29 cellular contexts compared by ENCODE assay signal in the genomic region with DNA sequence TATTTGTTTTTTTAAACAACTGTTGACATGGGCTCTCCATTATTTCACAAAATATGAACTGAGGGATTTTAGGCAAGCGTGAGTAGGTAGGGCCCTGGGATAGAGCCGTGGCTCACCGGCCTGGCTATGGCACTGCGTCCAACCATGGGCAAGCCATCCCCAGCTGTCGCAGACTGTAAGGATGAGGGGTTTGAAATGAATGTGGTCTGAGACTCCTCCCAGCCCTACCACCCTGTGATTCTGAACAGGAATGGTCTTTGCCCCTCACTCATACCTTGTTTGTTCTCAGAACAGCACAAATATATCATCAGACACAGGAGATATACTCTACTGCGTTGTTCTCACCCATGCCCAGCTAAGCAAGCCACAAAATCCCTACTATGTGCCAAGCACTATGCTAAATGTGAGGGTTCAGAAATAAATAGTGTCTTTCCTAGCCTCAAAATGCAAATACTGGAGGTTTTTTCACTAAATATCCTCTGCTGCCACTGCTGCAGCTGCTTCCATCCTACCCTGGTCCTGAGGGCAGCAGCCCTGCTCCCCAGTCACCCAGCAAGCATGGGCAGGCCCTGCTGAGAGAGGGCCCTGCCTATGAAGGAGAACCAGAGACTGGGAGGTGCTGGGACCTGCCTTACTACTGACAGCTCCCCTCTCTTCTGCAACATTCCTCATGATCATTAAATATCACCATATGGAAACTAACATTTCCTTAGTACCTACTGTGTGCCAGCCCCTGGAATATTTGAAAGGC.
"Had no signal": no experiment of that assay in that cellular context is flagged by ENCODE, and none has a peak within 500 bp of the region (broad histone marks: within the 10 kb centered on the region; RNA-seq: fewer than 3 reads in every experiment).

No MANE protein-coding gene starts in this region.

- ATAC-seq: gastrocnemius medialis, pancreas, SK-N-SH treated with all-trans-retinoic acid at 6 μM for 48 hours, T-helper 17 cell had no signal

- H3K4me2 ChIP-seq: smooth muscle cell had no signal

- H3K4me1 ChIP-seq: prostate gland, testis had no signal

- H3K9me3 Mint-ChIP-seq: activated CD4-positive, alpha-beta memory T cell treated with anti-CD3 and anti-CD28 coated beads for 36 hours; activated CD4-positive, alpha-beta T cell treated with anti-CD3 and anti-CD28 coated beads, Interleukin-2, amount 10 ng/mL, durations not matched to agents 24 days and 14 days; activated naive CD4-positive, alpha-beta T cell treated with anti-CD3 and anti-CD28 coated beads, Interleukin-2, amount 10 ng/mL, durations not matched to agents 7 days and 5 days; mesothelial cell of epicardium; naive B cell; nephron progenitor cell had no signal

- H3K27ac Mint-ChIP-seq: activated CD4-positive, alpha-beta memory T cell treated with anti-CD3 and anti-CD28 coated beads for 36 hours; activated CD4-positive, alpha-beta T cell treated with anti-CD3 and anti-CD28 coated beads, Interleukin-2, amount 10 ng/mL, durations not matched to agents 24 days and 14 days; activated naive CD4-positive, alpha-beta T cell treated with anti-CD3 and anti-CD28 coated beads, Interleukin-2, amount 10 ng/mL, durations not matched to agents 7 days and 5 days; mesothelial cell of epicardium; nephron progenitor cell; T-helper 17 cell had no signal

- H3K27me3 Mint-ChIP-seq: activated CD4-positive, alpha-beta memory T cell treated with anti-CD3 and anti-CD28 coated beads for 36 hours; activated CD4-positive, alpha-beta T cell treated with anti-CD3 and anti-CD28 coated beads, Interleukin-2, amount 10 ng/mL, durations not matched to agents 24 days and 14 days; activated naive CD4-positive, alpha-beta T cell treated with anti-CD3 and anti-CD28 coated beads, Interleukin-2, amount 10 ng/mL, durations not matched to agents 7 days and 5 days; T-helper 17 cell had no signal

- H3K4me3 ChIP-seq: gastrocnemius medialis, left ventricle myocardium inferior, pancreas, prostate gland, smooth muscle cell, testis, transverse colon had no signal

- H3K27me3 ChIP-seq: gastrocnemius medialis, pancreas, testis, transverse colon had no signal

- H3K27ac ChIP-seq: epithelial cell of prostate, gastrocnemius medialis, left ventricle myocardium inferior, pancreas, prostate gland, testis, transverse colon had no signal

- H3K36me3 Mint-ChIP-seq: activated CD4-positive, alpha-beta memory T cell treated with anti-CD3 and anti-CD28 coated beads for 36 hours; activated naive CD4-positive, alpha-beta T cell treated with anti-CD3 and anti-CD28 coated beads, Interleukin-2, amount 10 ng/mL, durations not matched to agents 7 days and 5 days; mesothelial cell of epicardium; naive B cell had no signal

- H3K36me3 ChIP-seq: gastrocnemius medialis, left ventricle myocardium inferior, pancreas, prostate gland, transverse colon had no signal

- H3K4me3 Mint-ChIP-seq: activated CD4-positive, alpha-beta memory T cell treated with anti-CD3 and anti-CD28 coated beads for 36 hours; activated CD4-positive, alpha-beta T cell treated with anti-CD3 and anti-CD28 coated beads, Interleukin-2, amount 10 ng/mL, durations not matched to agents 24 days and 14 days; activated naive CD4-positive, alpha-beta T cell treated with anti-CD3 and anti-CD28 coated beads, Interleukin-2, amount 10 ng/mL, durations not matched to agents 7 days and 5 days; mesothelial cell of epicardium; nephron progenitor cell; T-helper 17 cell had no signal

- DNase-seq: activated CD4-positive, alpha-beta memory T cell treated with anti-CD3 and anti-CD28 coated beads for 36 hours; activated CD4-positive, alpha-beta T cell treated with anti-CD3 and anti-CD28 coated beads, Interleukin-2, amount 10 ng/mL, durations not matched to agents 24 days and 14 days; activated naive CD4-positive, alpha-beta T cell treated with anti-CD3 and anti-CD28 coated beads, Interleukin-2, amount 10 ng/mL, durations not matched to agents 7 days and 5 days; activated T-cell treated with anti-CD3 and anti-CD28 coated beads, Interleukin-2, amount 50 U/mL, for 48 hours; amniotic stem cell; dermis blood vessel endothelial cell; effector CD4-positive, alpha-beta T cell; gastrocnemius medialis; glutamatergic neuron; left ventricle myocardium inferior; naive B cell; nephron progenitor cell; pancreas; stimulated activated CD4-positive, alpha-beta T cell treated with anti-CD3 and anti-CD28 coated beads, Interleukin-1b, Interleukin-23, amount 100 ng/mL, for 48 hours; stimulated activated CD4-positive, alpha-beta T cell treated with anti-CD3 and anti-CD28 coated beads, Interleukin-4, amount 100 ng/mL, for 4 hours; stimulated activated CD8-positive, alpha-beta memory T cell treated with anti-CD3 and anti-CD28 coated beads, Interleukin-4, amount 100 ng/mL, for 48 hours; stimulated activated naive CD4-positive, alpha-beta T cell; T-helper 17 cell; T1000; testis; transverse colon had no signal

- H3K9me3 ChIP-seq: gastrocnemius medialis, left ventricle myocardium inferior, pancreas, prostate gland, testis, transverse colon had no signal

- FAIRE-seq: colon, islet of Langerhans, pancreas, urothelium cell line had no signal
